In the genomic region with DNA sequence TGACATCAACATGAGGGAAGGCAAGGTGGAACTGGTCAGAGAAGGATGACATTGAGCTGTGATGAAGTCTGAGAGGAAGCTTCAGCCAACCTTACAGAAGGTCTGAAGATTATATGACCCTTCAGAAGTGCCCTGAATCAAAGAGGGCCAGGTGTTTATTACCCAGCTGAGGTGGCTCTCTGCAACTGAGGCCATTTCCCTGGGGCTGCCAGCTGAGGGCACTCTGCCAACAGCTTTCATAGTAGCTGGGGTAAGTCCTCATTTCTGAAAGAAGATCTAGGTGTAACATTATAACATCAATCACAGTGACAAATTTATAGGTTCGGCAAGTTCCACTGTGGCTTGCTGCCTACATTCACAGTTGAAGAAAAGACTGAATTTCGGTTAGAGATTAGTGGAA, we compare ENCODE assay signal across 10 cellular contexts. TPM values are rescaled to one million over a fixed set of nuclear protein-coding genes. Genes with fewer than 3 reads are reported as not detected.
DNase-seq lines count a peak whose midpoint lies in the region; ATAC-seq, FAIRE-seq and TF ChIP-seq lines count a peak whose summit lies in the region.
"Not testable (repeated sequence)": the region's sequence is repeated elsewhere in the genome, so short reads cannot be mapped to it uniquely, and the experiment has no call there.
"Had no signal": no experiment of that assay in that cellular context is flagged by ENCODE, and none has a peak within 500 bp of the region (broad histone marks: within the 10 kb centered on the region; RNA-seq: fewer than 3 reads in every experiment).

No MANE protein-coding gene starts in this region.

- H3K27me3 Mint-ChIP-seq in T-cell; activated CD8-positive, alpha-beta memory T cell treated with anti-CD3 and anti-CD28 coated beads, Interleukin-2, amount 10 ng/mL, durations not matched to agents 7 days and 5 days: not testable (repeated sequence)

- H3K4me1 Mint-ChIP-seq in T-cell; activated CD8-positive, alpha-beta memory T cell treated with anti-CD3 and anti-CD28 coated beads, Interleukin-2, amount 10 ng/mL, durations not matched to agents 7 days and 5 days: not testable (repeated sequence)

- FAIRE-seq in K562 (lab: Jason Lieb, UNC) = peak; percentile 35

- POLR2A ChIA-PET in T-cell (lab: Charles Lee); K562 (lab: Yijun Ruan, JAX): not testable (repeated sequence)

- not testable (repeated sequence) for H3K4me2 ChIP-seq in K562 (ENCODE audit: insufficient read depth, low read length)

- not testable (repeated sequence) for DNase-seq in T-cell; activated CD8-positive, alpha-beta memory T cell treated with anti-CD3 and anti-CD28 coated beads, Interleukin-2, amount 10 ng/mL, durations not matched to agents 7 days and 5 days; K562 (ENCODE audit: extremely low read depth in 1 of 4, low spot score in 3 of 4); left lobe of liver (ENCODE audit: low spot score); mucosa of descending colon; upper lobe of right lung

- not testable (repeated sequence) for H3K9ac ChIP-seq in K562 (ENCODE audit: insufficient read depth in 1 of 2, low read depth in 2 of 2, low read length in 2 of 2)

- not testable (repeated sequence) for H3K36me3 Mint-ChIP-seq in T-cell; activated CD8-positive, alpha-beta memory T cell treated with anti-CD3 and anti-CD28 coated beads, Interleukin-2, amount 10 ng/mL, durations not matched to agents 7 days and 5 days

- H3K36me3 ChIP-seq in K562 (ENCODE audit: control insufficient read depth, insufficient read depth, low read length); mucosa of descending colon (ENCODE audit: low read depth); upper lobe of right lung: not testable (repeated sequence)

- WGBS in K562 (ENCODE audit: insufficient coverage, low coverage, missing lambda C conversion rate) = 87% methylated on average over 2 of the region's 2 CpGs

- H3K4me3 ChIP-seq in K562, mucosa of descending colon, upper lobe of right lung: not testable (repeated sequence)

- not testable (repeated sequence) for H3K9me1 ChIP-seq in K562 (ENCODE audit: control insufficient read depth, insufficient read depth, low read length)

- H3K4me1 ChIP-seq in K562 (replicated peaks in 1 of 2; ENCODE audit: control insufficient read depth in 2 of 2, insufficient read depth in 2 of 2, low read length in 2 of 2); mucosa of descending colon (ENCODE audit: low read depth); upper lobe of right lung: not testable (repeated sequence)

- not testable (repeated sequence) for H3K27me3 ChIP-seq in K562 (ENCODE audit: control insufficient read depth in 2 of 2, insufficient read depth in 2 of 2, low read length in 2 of 2); upper lobe of right lung

- TF ChIP-seq RAD21 in K562 (CRISPR knock-in tag; conservative IDR thresholded peaks at IDR 0.05 in 1 of 2, IDR thresholded peaks at IDR 0.05 in 1 of 2) = not testable (repeated sequence)

- not testable (repeated sequence) for H4K20me1 ChIP-seq in K562 (replicated peaks; ENCODE audit: control insufficient read depth, insufficient read depth, low read length)

- CTCF ChIA-PET in T-cell (lab: Charles Lee); activated CD8-positive, alpha-beta memory T cell treated with anti-CD3 and anti-CD28 coated beads, Interleukin-2, amount 10 ng/mL, durations not matched to agents 7 days and 5 days (lab: Charles Lee); K562 (lab: Yijun Ruan, JAX; ENCODE audit: low intra/inter-chr PET ratio): not testable (repeated sequence)

- not testable (repeated sequence) for H3K9me3 Mint-ChIP-seq in T-cell; activated CD8-positive, alpha-beta memory T cell treated with anti-CD3 and anti-CD28 coated beads, Interleukin-2, amount 10 ng/mL, durations not matched to agents 7 days and 5 days (ENCODE audit: low read depth)

- not testable (repeated sequence) for BruUV-seq in K562 (replicated peaks; lab: Mats Ljungman, UMichigan)

- H3K27ac ChIP-seq in K562 (ENCODE audit: extremely low read depth, low read depth, low read length); upper lobe of right lung: not testable (repeated sequence)

- not testable (repeated sequence) for TF ChIP-seq POLR2A in K562 (conservative IDR thresholded peaks at IDR 0.05)

- not testable (repeated sequence) for TF ChIP-seq EP300 in K562 (IDR thresholded peaks at IDR 0.05; ENCODE audit: low read length)

- ATAC-seq in GM21723 (IDR thresholded peaks at IDR 0.05; ENCODE audit: unreplicated experiment) = peak; percentile 49
- ATAC-seq in HG02610 (IDR thresholded peaks at IDR 0.05; ENCODE audit: unreplicated experiment) = peak; percentile 34
- ATAC-seq in T-cell (replicated peaks in 1 of 4) = peak; percentile 34 to 54 (median 44)
- ATAC-seq in activated CD8-positive, alpha-beta memory T cell treated with anti-CD3 and anti-CD28 coated beads, Interleukin-2, amount 10 ng/mL, durations not matched to agents 7 days and 5 days = peak; percentile 60
- ATAC-seq in K562 = peak; percentile 36
- peak; percentile 81 for ATAC-seq in left lobe of liver
- ATAC-seq in mucosa of descending colon = peak; percentile 76
- peak; percentile 40 for ATAC-seq in upper lobe of right lung

- not testable (repeated sequence) for H3K9me3 ChIP-seq in K562 (replicated peaks; ENCODE audit: control insufficient read depth, insufficient read depth, low read depth, low read length); mucosa of descending colon; upper lobe of right lung

- H2AFZ ChIP-seq in K562 (ENCODE audit: low read depth, low read length) = not testable (repeated sequence)

- H3K79me2 ChIP-seq in K562 (ENCODE audit: control insufficient read depth, insufficient read depth, low read length) = not testable (repeated sequence)

- H3K4me3 Mint-ChIP-seq in T-cell; activated CD8-positive, alpha-beta memory T cell treated with anti-CD3 and anti-CD28 coated beads, Interleukin-2, amount 10 ng/mL, durations not matched to agents 7 days and 5 days: not testable (repeated sequence)

- not testable (repeated sequence) for H3K27ac Mint-ChIP-seq in T-cell; activated CD8-positive, alpha-beta memory T cell treated with anti-CD3 and anti-CD28 coated beads, Interleukin-2, amount 10 ng/mL, durations not matched to agents 7 days and 5 days

- intact Hi-C loops in K562 (cut with micrococcal nuclease); mucosa of descending colon (cut with DNase I, micrococcal nuclease); upper lobe of right lung (cut with DNase I): not testable (repeated sequence)

- in situ Hi-C loops in K562 (cut with MboI) = not testable (repeated sequence)

- TF ChIP-seq CTCF in K562 (IDR thresholded peaks at IDR 0.05 in 2 of 3, conservative IDR thresholded peaks at IDR 0.05 in 1 of 3; ENCODE audit: insufficient read depth in 2 of 3, low read depth in 1 of 3, low read length in 3 of 3); mucosa of descending colon (IDR thresholded peaks at IDR 0.05); upper lobe of right lung (IDR thresholded peaks at IDR 0.05): not testable (repeated sequence)

RNA-seq across cellular contexts. Expression of a gene that starts 37.2 kb away (rescaled TPM):
- total RNA-seq in T-cell (1 to 10 TPM in 1 of 5 donors, under 1 TPM in 3, not detected in 1; 0.10 to 1.3 (median 0.71) TPM), K562 (2014; rRNA removed) (0.05 TPM in 1 of 2 replicates, not detected in the other), K562 (2014; rRNA removed; fragmentation: Illumina TruSeq; extraction: Trizol) (0.07 and 0.16 TPM in 2 replicates), K562 (2015; rRNA removed; fragmentation: Illumina TruSeq; extraction: Trizol) (0.11 TPM in 1 of 2 replicates, not detected in the other), K562 (2021) (0.09 and 0.20 TPM in 2 replicates), left lobe of liver (0.08 TPM), mucosa of descending colon (under 1 TPM in 1 of 3 donors, not detected in 2; 0.24 TPM), upper lobe of right lung (not detected)
- total RNA-seq in activated CD8-positive, alpha-beta memory T cell treated with anti-CD3 and anti-CD28 coated beads, Interleukin-2, amount 10 ng/mL, durations not matched to agents 7 days and 5 days = under 1 TPM in 1 of 2 experiments, not detected in 1; 0.28 TPM
- total RNA-seq in K562 (2011; cell fraction: chromatin; rRNA removed; ENCODE audit: low replicate concordance) = 0.12 TPM in 1 of 2 replicates, not detected in the other
- not detected in 2 replicates for total RNA-seq in K562 (2011; cell fraction: nucleolus; rRNA removed)
- 0.15 TPM in 1 of 2 replicates, not detected in the other for total RNA-seq in K562 (2011; cell fraction: nucleoplasm; rRNA removed)
- polyA plus RNA-seq in K562 (2011; rRNA removed) (0.05 TPM in 1 of 2 replicates, not detected in the other), K562 (2014; fragmentation: Illumina TruSeq; extraction: Trizol) (0.04 and 0.18 TPM in 2 replicates), K562 (2014; fragmentation: Nextera tagmentation; extraction: Ambion mirVana) (not detected), K562 (2014; rRNA removed) (0.08 TPM in 1 of 2 replicates, not detected in the other)
- 0.01 TPM in 1 of 2 replicates, not detected in the other for polyA plus RNA-seq in K562 (2011; cell fraction: cytosol; rRNA removed)
- polyA plus RNA-seq in K562 (2011; cell fraction: nucleus; rRNA removed) = 0.06 TPM in 1 of 2 replicates, not detected in the other
- 0.04 and 0.08 TPM in 2 replicates for polyA plus RNA-seq in K562 (2012)
- not detected in 2 replicates for polyA minus RNA-seq in K562 (2011; rRNA and poly(A)+ RNA removed)
- not detected in 2 replicates for polyA minus RNA-seq in K562 (2011; cell fraction: cytosol; rRNA and poly(A)+ RNA removed)
- polyA minus RNA-seq in K562 (2011; cell fraction: nucleus; rRNA and poly(A)+ RNA removed) = 0.13 and 0.22 TPM in 2 replicates
- total RNA-seq: HFFc6 had no signal
- polyA plus RNA-seq: CD4-positive, alpha-beta memory T cell had no signal
